Comparison of ENCODE assay signal across 12 cellular contexts in the genomic region with DNA sequence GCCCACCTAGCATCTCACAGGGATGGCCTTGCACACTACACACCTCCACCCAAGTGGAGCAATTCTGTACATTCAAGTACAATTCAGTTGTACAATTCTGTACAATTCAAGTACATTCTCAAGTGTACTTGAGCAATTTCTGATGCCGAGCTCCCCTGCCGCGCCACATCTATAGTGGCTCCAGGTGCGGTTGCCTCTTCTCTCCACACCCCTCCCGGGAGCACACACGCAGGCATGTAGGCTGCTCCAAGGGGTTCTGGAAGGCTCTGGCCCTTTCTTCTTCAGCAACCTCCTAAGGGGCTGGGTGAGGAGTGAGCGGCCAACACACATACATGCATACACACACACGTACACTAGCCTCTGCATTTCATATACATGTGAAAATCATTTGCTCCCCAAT. TPM values are rescaled to one million over a fixed set of nuclear protein-coding genes. Genes with fewer than 3 reads are reported as not detected.
"Had no signal": no experiment of that assay in that cellular context is flagged by ENCODE, and none has a peak within 500 bp of the region (broad histone marks: within the 10 kb centered on the region; RNA-seq: fewer than 3 reads in every experiment).

No MANE protein-coding gene starts in this region.

- ATAC-seq: esophagus mucosa; gastroesophageal sphincter; natural killer cell treated with Interleukin-12 subunit alpha and Interleukin-12 subunit beta and Interleukin-15 and Interleukin-18, amount 100 ng/mL, for 72 hours; stimulated activated memory B cell treated with anti-CD40 and anti-IgM and Interleukin-4, amounts not matched to agents 10 μg/mL and 1 μg/mL and 100 μg/mL, for 72 hours had no signal

- H3K27me3 ChIP-seq: gastroesophageal sphincter, testis had no signal

- H3K9me3 ChIP-seq: gastroesophageal sphincter, sigmoid colon, testis had no signal

- H3K27ac ChIP-seq: gastroesophageal sphincter, heart right ventricle, sigmoid colon, testis had no signal

- H3K4me1 ChIP-seq: gastroesophageal sphincter, heart right ventricle, sigmoid colon, testis had no signal

- H3K4me3 ChIP-seq: gastroesophageal sphincter, heart right ventricle, sigmoid colon, testis had no signal

- DNase-seq: activated CD4-positive, alpha-beta memory T cell treated with anti-CD3 and anti-CD28 coated beads for 36 hours; effector CD8-positive, alpha-beta T cell; heart right ventricle; immature natural killer cell; stimulated activated CD4-positive, alpha-beta T cell treated with anti-CD3 and anti-CD28 coated beads, Interleukin-4, amount 100 ng/mL, for 4 hours; testis had no signal

- H3K36me3 ChIP-seq: gastroesophageal sphincter, heart right ventricle, sigmoid colon had no signal

RNA-seq across cellular contexts. Expression of gene DUSP9, which starts 18.9 kb away (rescaled TPM):
- total RNA-seq: gastroesophageal sphincter; natural killer cell treated with Interleukin-12 subunit alpha and Interleukin-12 subunit beta and Interleukin-15 and Interleukin-18, amount 100 ng/mL, for 72 hours; sigmoid colon; T-helper 2 cell treated with Interferon-gamma antibody and Interleukin-4, amounts not matched to agents 100 ng/mL and 5 ng/mL, for 36 hours had no signal

RNA-seq across cellular contexts. Expression of gene PNCK, which starts 45.5 kb away (rescaled TPM):
- total RNA-seq: natural killer cell treated with Interleukin-12 subunit alpha and Interleukin-12 subunit beta and Interleukin-15 and Interleukin-18, amount 100 ng/mL, for 72 hours; T-helper 2 cell treated with Interferon-gamma antibody and Interleukin-4, amounts not matched to agents 100 ng/mL and 5 ng/mL, for 36 hours had no signal
